Comparison of ENCODE assay signal across 20 cellular contexts in genomic region chr3:193148678-193149473, GRCh38.
A peak's percentile ranks its signal among the peaks of the same experiment; 100 is the strongest.
DNase-seq lines count a peak whose midpoint lies in the region; ATAC-seq and TF ChIP-seq lines count a peak whose summit lies in the region.
"Had no signal": no experiment of that assay in that cellular context is flagged by ENCODE, and none has a peak within 500 bp of the region (broad histone marks: within the 10 kb centered on the region; RNA-seq: fewer than 3 reads in every experiment).

No MANE protein-coding gene starts in this region.

- H3K36me3 ChIP-seq in WERI-Rb-1, result no peaks in the 10 kb centered on the region

- in situ Hi-C loops in SK-MEL-5 (cut with HindIII; ENCODE audit: low pct_unique_long_range_greater_than_20kb, low sequenced_read_pairs), result no loop called here

- DNase-seq in GM03348 (ENCODE audit: low spot score) (peak; percentile 0), H4 (ENCODE audit: low spot score) (peak; percentile 2), SK-MEL-5 (ENCODE audit: low read depth, low spot score) (peak; percentile 0), inferior parietal cortex (ENCODE audit: extremely low spot score) (peak; percentile 0), WERI-Rb-1 (no peak), middle frontal gyrus (ENCODE audit: extremely low spot score, low spot score) (no peak), RPMI8226 (no peak)
- DNase-seq: C1 segment of cervical spinal cord; CD8-positive, alpha-beta memory T cell; H7; KBM-7; MV-4-11; NCI-H187 treated with DMSO at 0.1 percent for 48 hours; NCI-H446; NCI-H526 treated with DMSO at 0.1 percent for 48 hours had no signal

- no peak for TF ChIP-seq CTCF in WERI-Rb-1 (IDR thresholded peaks at IDR 0.05; ENCODE audit: low read depth, low read length)

- no peak overlapping the region for H3K4me3 ChIP-seq in WERI-Rb-1 (ENCODE audit: low read depth, low read length)
- H3K4me3 ChIP-seq: SK-N-MC had no signal

- no peaks in the 10 kb centered on the region for H3K27me3 ChIP-seq in WERI-Rb-1 (ENCODE audit: insufficient read depth, low read depth, severe bottlenecking)

- H3K9me3 ChIP-seq in WERI-Rb-1 (ENCODE audit: severe bottlenecking), result no peaks in the 10 kb centered on the region

- ATAC-seq in HG02642 (IDR thresholded peaks at IDR 0.05; ENCODE audit: poor library complexity, unreplicated experiment), result no peak
- ATAC-seq: Panc1, Right ventricle myocardium inferior had no signal

- H3K27ac ChIP-seq in WERI-Rb-1, result no peak overlapping the region
- H3K27ac ChIP-seq: HL-60, SK-N-MC had no signal

Comparison
In these comparisons a context has a peak if more than half of its experiments do, and no peak if none do; other contexts are left out.
1. DNase-seq: peak in GM03348 (single experiment), H4 (single experiment), SK-MEL-5 (single experiment) and inferior parietal cortex (single experiment); none in WERI-Rb-1 (single experiment), middle frontal gyrus (single experiment) and RPMI8226 (single experiment).